15 cellular contexts compared by ENCODE assay signal in the genomic region with DNA sequence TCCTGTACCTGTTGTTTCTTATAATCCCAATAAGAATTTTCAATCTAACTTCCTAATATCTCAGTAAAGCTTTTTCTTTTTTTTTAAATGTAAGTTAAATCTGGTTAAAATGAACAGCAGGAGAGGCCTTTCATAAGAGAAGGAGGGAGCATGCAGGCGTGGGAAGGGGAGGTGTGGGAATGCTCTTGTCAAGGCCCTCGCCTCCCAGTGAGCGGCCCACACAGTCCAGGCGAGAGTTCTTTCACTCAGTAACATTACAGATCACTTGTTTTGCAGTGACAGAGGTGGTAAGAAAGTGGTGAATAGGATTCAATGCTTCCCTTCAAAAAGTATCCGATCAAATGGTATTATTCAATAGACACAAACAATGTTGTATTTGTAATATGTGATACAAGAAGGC.
DNase-seq lines count a peak whose midpoint lies in the region; ATAC-seq lines count a peak whose summit lies in the region.
"Had no signal": no experiment of that assay in that cellular context is flagged by ENCODE, and none has a peak within 500 bp of the region (broad histone marks: within the 10 kb centered on the region; RNA-seq: fewer than 3 reads in every experiment).

No MANE protein-coding gene starts in this region.

- H3K9me3 ChIP-seq in right cardiac atrium (ENCODE audit: control insufficient read depth, low read length) = no peaks in the 10 kb centered on the region

- H3K9me3 Mint-ChIP-seq in stimulated activated memory B cell treated with anti-CD40 and anti-IgM and Interleukin-4, amounts not matched to agents 10 μg/mL and 1 μg/mL and 100 μg/mL, for 72 hours = peaks cover 12% of the 10 kb centered on the region

- H3K27ac Mint-ChIP-seq in stimulated activated memory B cell treated with anti-CD40 and anti-IgM and Interleukin-4, amounts not matched to agents 10 μg/mL and 1 μg/mL and 100 μg/mL, for 72 hours = no peak overlapping the region
- H3K27ac Mint-ChIP-seq: CD8-positive, alpha-beta memory T cell had no signal

- no peaks in the 10 kb centered on the region for H3K27me3 ChIP-seq in right cardiac atrium (ENCODE audit: control insufficient read depth, insufficient read depth)
- H3K27me3 ChIP-seq: BLaER1 had no signal

- H3K4me1 ChIP-seq in right cardiac atrium (ENCODE audit: control insufficient read depth, insufficient read depth, low read length) = peaks cover 8% of the 10 kb centered on the region
- H3K4me1 ChIP-seq: BLaER1, Caco-2 had no signal

- WGBS in right cardiac atrium = 71% methylated on average over 5 of the region's 5 CpGs

- peak; percentile 49 for ATAC-seq in Right ventricle myocardium superior (ENCODE audit: poor library complexity)
- no peak for ATAC-seq in Right ventricle myocardium inferior
- ATAC-seq in right cardiac atrium = peak in 1 of 2 donors; percentile 37
- no peak for ATAC-seq in stimulated activated memory B cell treated with anti-CD40 and anti-IgM and Interleukin-4, amounts not matched to agents 10 μg/mL and 1 μg/mL and 100 μg/mL, for 72 hours
- ATAC-seq: HCT116 had no signal

- no peak for DNase-seq in Right ventricle myocardium superior
- DNase-seq in Right ventricle myocardium inferior (ENCODE audit: missing footprints) = no peak
- peak in 39 of 42 donors; percentile 17 to 84 (median 55) for DNase-seq in head of caudate nucleus
- DNase-seq in right cardiac atrium = peak in 1 of 3 donors; percentile 30
- DNase-seq in putamen (ENCODE audit: low spot score) = peak; percentile 35
- no peak for DNase-seq in activated effector memory CD4-positive, alpha-beta T cell treated with Interleukin-2 at 50 U/mL for 16 hours
- no peak for DNase-seq in DMS53 treated with DMSO at 0.1 percent for 48 hours (lab: John Stamatoyannopoulos, UW; ENCODE audit: unreplicated experiment)
- DNase-seq: Caco-2; CD8-positive, alpha-beta memory T cell; GF-D8 had no signal

- H3K4me3 Mint-ChIP-seq in stimulated activated memory B cell treated with anti-CD40 and anti-IgM and Interleukin-4, amounts not matched to agents 10 μg/mL and 1 μg/mL and 100 μg/mL, for 72 hours = no peak overlapping the region
- H3K4me3 Mint-ChIP-seq: CD8-positive, alpha-beta memory T cell had no signal

- H3K27ac ChIP-seq in right cardiac atrium (ENCODE audit: low read length) = peak overlapping the region; percentile 7
- H3K27ac ChIP-seq: 22Rv1, BLaER1, HL-60 had no signal

- no peaks in the 10 kb centered on the region for H3K27me3 Mint-ChIP-seq in stimulated activated memory B cell treated with anti-CD40 and anti-IgM and Interleukin-4, amounts not matched to agents 10 μg/mL and 1 μg/mL and 100 μg/mL, for 72 hours

- H3K4me1 Mint-ChIP-seq in stimulated activated memory B cell treated with anti-CD40 and anti-IgM and Interleukin-4, amounts not matched to agents 10 μg/mL and 1 μg/mL and 100 μg/mL, for 72 hours = no peaks in the 10 kb centered on the region
- H3K4me1 Mint-ChIP-seq: CD8-positive, alpha-beta memory T cell had no signal

- H3K4me3 ChIP-seq in right cardiac atrium (ENCODE audit: low read length) = no peak overlapping the region
- H3K4me3 ChIP-seq: BLaER1 had no signal

- intact Hi-C loops in Right ventricle myocardium superior (cut with DNase I) (no loop called here), Right ventricle myocardium inferior (cut with DNase I) (no loop called here), head of caudate nucleus (cut with DNase I) (no loop called here), right cardiac atrium (cut with DNase I) (no loop called here)

- H3K36me3 Mint-ChIP-seq in stimulated activated memory B cell treated with anti-CD40 and anti-IgM and Interleukin-4, amounts not matched to agents 10 μg/mL and 1 μg/mL and 100 μg/mL, for 72 hours = no peaks in the 10 kb centered on the region

Comparison
In these comparisons a context has a peak if more than half of its experiments do, and no peak if none do; other contexts are left out.
1. DNase-seq: peak in head of caudate nucleus (39 of 42) and putamen (single experiment); none in Right ventricle myocardium superior (single experiment), Right ventricle myocardium inferior (single experiment), activated effector memory CD4-positive, alpha-beta T cell treated with Interleukin-2 at 50 U/mL for 16 hours (single experiment) and DMS53 treated with DMSO at 0.1 percent for 48 hours (single experiment).